In the genomic region with DNA sequence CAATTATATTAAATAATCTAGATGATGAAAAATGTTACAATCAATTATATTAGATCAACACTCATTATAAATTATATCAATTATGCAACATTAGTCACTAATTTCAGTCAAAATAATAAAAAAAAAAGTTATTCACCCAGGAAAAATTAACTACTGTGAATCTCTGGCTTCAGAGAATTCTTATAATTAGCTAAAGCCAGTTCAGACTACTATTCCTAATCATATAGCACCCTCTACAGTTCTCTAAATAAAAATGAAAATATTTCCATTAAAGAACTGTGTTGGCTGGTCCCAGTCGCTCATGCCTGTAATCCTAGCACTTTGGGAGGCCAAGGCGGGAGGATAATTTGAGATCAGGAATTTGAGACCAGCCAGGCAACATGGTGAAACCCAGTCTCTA, we compare ENCODE assay signal across 11 cellular contexts. TPM values are rescaled to one million over a fixed set of nuclear protein-coding genes. Genes with fewer than 3 reads are reported as not detected.
DNase-seq lines count a peak whose midpoint lies in the region; ATAC-seq and TF ChIP-seq lines count a peak whose summit lies in the region.
"Had no signal": no experiment of that assay in that cellular context is flagged by ENCODE, and none has a peak within 500 bp of the region (broad histone marks: within the 10 kb centered on the region; RNA-seq: fewer than 3 reads in every experiment).

No MANE protein-coding gene starts in this region.

- H3K36me3 ChIP-seq in Panc1 (ENCODE audit: control insufficient read depth, insufficient read depth, low read length) = no peaks in the 10 kb centered on the region

- no peaks in the 10 kb centered on the region for H3K4me1 ChIP-seq in Panc1 (ENCODE audit: control insufficient read depth, insufficient read depth, low read length)

- TF ChIP-seq CTCF in Panc1 (IDR thresholded peaks at IDR 0.05) (peak; percentile 10; the same call in 1 of the 2 replicates), fibroblast of pulmonary artery (IDR thresholded peaks at IDR 0.05; ENCODE audit: low read length, missing control alignments) (peak; percentile 16), type B pancreatic cell (conservative IDR thresholded peaks at IDR 0.05) (peak; percentile 37)

- BruUV-seq in Panc1 (replicated peaks; lab: Mats Ljungman, UMichigan) = no TSS peak

- DNase-seq in Right ventricle myocardium superior (no peak), cardiac septum (ENCODE audit: low spot score) (no peak), Panc1 (ENCODE audit: low read depth, low spot score) (no peak), fibroblast of pulmonary artery (ENCODE audit: low read depth) (peak; percentile 35), type B pancreatic cell (ENCODE audit: extremely low spot score, unreplicated experiment) (no peak), kidney tubule cell (ENCODE audit: low spot score) (no peak), hepatic stellate cell (ENCODE audit: low spot score) (no peak)
- DNase-seq: activated CD8-positive, alpha-beta T cell treated with anti-CD3 and anti-CD28 coated beads, Interleukin-2, amount 10 ng/mL, durations not matched to agents 7 days and 5 days; aorta; SHP77 treated with DMSO at 0.1 percent for 48 hours had no signal

- no peaks in the 10 kb centered on the region for H3K9me3 Mint-ChIP-seq in type B pancreatic cell

- no peaks in the 10 kb centered on the region for H3K27me3 Mint-ChIP-seq in type B pancreatic cell

- peaks cover 5% of the 10 kb centered on the region for H3K4me1 Mint-ChIP-seq in type B pancreatic cell (ENCODE audit: unreplicated experiment)

- H3K9me3 ChIP-seq in Panc1 (ENCODE audit: control insufficient read depth, insufficient read depth, low read depth, low read length) = no peaks in the 10 kb centered on the region

- POLR2A ChIA-PET in Panc1 (lab: Charles Lee) = no interaction called here

- H3K4me3 ChIP-seq in Panc1 (ENCODE audit: low read depth in 2 of 2, low read length in 2 of 2) = no peak overlapping the region
- no peak overlapping the region for H3K4me3 ChIP-seq in fibroblast of pulmonary artery (replicated peaks; ENCODE audit: low read depth, low read length)

- H3K27me3 ChIP-seq in Panc1 (ENCODE audit: control insufficient read depth, insufficient read depth, low read length) = no peaks in the 10 kb centered on the region

- ATAC-seq in Right ventricle myocardium superior (ENCODE audit: poor library complexity) (peak; percentile 48), Panc1 (no peak), GM18867 (IDR thresholded peaks at IDR 0.05; ENCODE audit: unreplicated experiment) (no peak)
- ATAC-seq: activated CD8-positive, alpha-beta T cell treated with anti-CD3 and anti-CD28 coated beads, Interleukin-2, amount 10 ng/mL, durations not matched to agents 7 days and 5 days had no signal

- in situ Hi-C loops in Panc1 (cut with HindIII; ENCODE audit: low pct_unique_long_range_greater_than_20kb, low sequenced_read_pairs) = no loop called here

- no peak overlapping the region for H3K27ac ChIP-seq in Panc1 (ENCODE audit: low read length)

- intact Hi-C loops in Right ventricle myocardium superior (cut with DNase I) (no loop called here), cardiac septum (cut with DNase I) (loop anchor here (2.0 kb wide), 1 partner anchor 157 kb away; no protein-coding TSS in a partner anchor), Panc1 (cut with micrococcal nuclease; ENCODE audit: unreplicated experiment) (no loop called here)

- H3K27ac Mint-ChIP-seq in type B pancreatic cell = no peak overlapping the region
- H3K27ac Mint-ChIP-seq: activated CD8-positive, alpha-beta T cell treated with anti-CD3 and anti-CD28 coated beads, Interleukin-2, amount 10 ng/mL, durations not matched to agents 7 days and 5 days had no signal

- CTCF ChIA-PET in Panc1 (lab: Charles Lee) = interaction anchor here (0.7 kb wide), 2 partner anchors 13 to 374 kb away, joined by 3 to 5 read pairs; no protein-coding TSS in a partner anchor

- H3K4me3 Mint-ChIP-seq in type B pancreatic cell = no peak overlapping the region
- H3K4me3 Mint-ChIP-seq: activated CD8-positive, alpha-beta T cell treated with anti-CD3 and anti-CD28 coated beads, Interleukin-2, amount 10 ng/mL, durations not matched to agents 7 days and 5 days had no signal

- H3K36me3 Mint-ChIP-seq in type B pancreatic cell = no peaks in the 10 kb centered on the region

RNA-seq across cellular contexts. Expression of a gene that starts 33.0 kb away (rescaled TPM):
- total RNA-seq in Right ventricle myocardium superior (28.3 TPM), cardiac septum (49.5 TPM), Panc1 (2021; ENCODE audit: unreplicated experiment) (16.2 TPM), type B pancreatic cell (ENCODE audit: low replicate concordance) (17.5 and 23.1 TPM in 2 replicates)
- 3.3 TPM for polyA plus RNA-seq in Panc1 (2012; ENCODE audit: insufficient read length)
